9 cellular contexts compared by ENCODE assay signal in genomic region chr2:44016282-44016681, GRCh38. TPM values are rescaled to one million over a fixed set of nuclear protein-coding genes. Genes with fewer than 3 reads are reported as not detected.
DNase-seq lines count a peak whose midpoint lies in the region; ATAC-seq and TF ChIP-seq lines count a peak whose summit lies in the region.
"Had no signal": no experiment of that assay in that cellular context is flagged by ENCODE, and none has a peak within 500 bp of the region (broad histone marks: within the 10 kb centered on the region; RNA-seq: fewer than 3 reads in every experiment).

No MANE protein-coding gene starts in this region.

- no peaks in the 10 kb centered on the region for H3K9me3 ChIP-seq in heart right ventricle

- no peak for TF ChIP-seq CTCF in heart right ventricle (IDR thresholded peaks at IDR 0.05)

- no peaks in the 10 kb centered on the region for H3K36me3 ChIP-seq in heart right ventricle

- H3K4me3 ChIP-seq in heart right ventricle, result no peak overlapping the region

- 19 to 27% methylated on average over 6 of the region's 6 CpGs for WGBS in heart right ventricle, 2 donors

- intact Hi-C loops in heart right ventricle (cut with DNase I), result no loop called here

- peaks cover 0 to 35% (median 7%) of the 10 kb centered on the region in 7 donors for H3K27me3 ChIP-seq in heart right ventricle

- peak; percentile 48 for DNase-seq in DMS 273 (lab: John Stamatoyannopoulos, UW; ENCODE audit: unreplicated experiment)
- DNase-seq in DMS 273 treated with DMSO at 0.1 percent for 48 hours (lab: John Stamatoyannopoulos, UW), result no peak
- DNase-seq in activated CD4-positive, alpha-beta T cell treated with anti-CD3 and anti-CD28 coated beads, Interleukin-2, amount 50 U/mL, for 48 hours, result peak; percentile 46 to 48
- DNase-seq in heart right ventricle, result peak; percentile 33 to 38
- DNase-seq in stimulated activated CD8-positive, alpha-beta memory T cell treated with anti-CD3 and anti-CD28 coated beads, Interleukin-4, amount 100 ng/mL, for 24 hours (ENCODE audit: low read depth), result peak; percentile 13
- DNase-seq in cortex of kidney (lab: John Stamatoyannopoulos, UW), result no peak
- DNase-seq in GOT3 (lab: John Stamatoyannopoulos, UW), result no peak

- ATAC-seq in heart right ventricle (peak in 1 of 8 donors; percentile 74), GM19467 (IDR thresholded peaks at IDR 0.05; ENCODE audit: unreplicated experiment) (no peak)

- H3K27ac ChIP-seq in heart right ventricle, result no peak overlapping the region
- H3K27ac ChIP-seq: 22Rv1 had no signal

- H3K4me1 ChIP-seq in heart right ventricle, result no peaks in the 10 kb centered on the region

RNA-seq across cellular contexts. Expression of gene LRPPRC, which starts 20.5 kb away (rescaled TPM):
- total RNA-seq in heart right ventricle, result 100 to 1,000 TPM in 8 of 10 donors, 10 to 100 TPM in 2; 77.1 to 123 (median 114) TPM
- polyA plus RNA-seq in heart right ventricle, result 10 to 100 TPM; 26.1 to 32.3 TPM

Comparison
In these comparisons a context has a peak if more than half of its experiments do, and no peak if none do; other contexts are left out.
1. DNase-seq: peak in DMS 273 (single experiment), activated CD4-positive, alpha-beta T cell treated with anti-CD3 and anti-CD28 coated beads, Interleukin-2, amount 50 U/mL, for 48 hours (2 of 2), heart right ventricle (2 of 2) and stimulated activated CD8-positive, alpha-beta memory T cell treated with anti-CD3 and anti-CD28 coated beads, Interleukin-4, amount 100 ng/mL, for 24 hours (single experiment); none in DMS 273 treated with DMSO at 0.1 percent for 48 hours (single experiment), cortex of kidney (single experiment) and GOT3 (single experiment).